In genomic region chrX:12426420-12426819, GRCh38 we compare ENCODE assay signal across 35 cellular contexts.
"Had no signal": no experiment of that assay in that cellular context is flagged by ENCODE, and none has a peak within 500 bp of the region (broad histone marks: within the 10 kb centered on the region; RNA-seq: fewer than 3 reads in every experiment).

No MANE protein-coding gene starts in this region.

- H3K4me3 ChIP-seq: MG63 had no signal

- H3K36me3 ChIP-seq: MG63 had no signal

- H3K27me3 ChIP-seq: MG63 had no signal

- H3K9me3 ChIP-seq: MG63 had no signal

- DNase-seq: Karpas-422, Kasumi-1, MG63, MM.1S, MV-4-11, NCI-H1048, NCI-H1092, NCI-H1092 treated with DMSO at 0.1 percent for 48 hours, NCI-H1105, NCI-H1105 treated with DMSO at 0.1 percent for 48 hours, NCI-H1417, NCI-H1417 treated with DMSO at 0.1 percent for 48 hours, NCI-H1436, NCI-H1436 treated with DMSO at 0.1 percent for 48 hours, NCI-H146, NCI-H1694, NCI-H1694 treated with DMSO at 0.1 percent for 48 hours, NCI-H187, NCI-H187 treated with DMSO at 0.1 percent for 48 hours, NCI-H1930, NCI-H2029, NCI-H2029 treated with DMSO at 0.1 percent for 48 hours, NCI-H2081, NCI-H2081 treated with DMSO at 0.1 percent for 48 hours, NCI-H2107, NCI-H2171, NCI-H2171 treated with DMSO at 0.1 percent for 48 hours, NCI-H2227 treated with DMSO at 0.1 percent for 48 hours, NCI-H226, NCI-H345, NCI-H446, NCI-H446 treated with DMSO at 0.1 percent for 48 hours, NCI-H510A, NCI-H510A treated with DMSO at 0.1 percent for 48 hours, NCI-H524 had no signal
